In genomic region chr6:39812853-39813533, GRCh38 we compare ENCODE assay signal across 8 cellular contexts. TPM values are rescaled to one million over a fixed set of nuclear protein-coding genes. Genes with fewer than 3 reads are reported as not detected.
DNase-seq lines count a peak whose midpoint lies in the region; ATAC-seq and TF ChIP-seq lines count a peak whose summit lies in the region.

No MANE protein-coding gene starts in this region.

- H3K9me3 ChIP-seq in mucosa of rectum (ENCODE audit: control insufficient read depth in 2 of 2, low read length in 2 of 2): no peaks in the 10 kb centered on the region
- no peaks in the 10 kb centered on the region for H3K9me3 ChIP-seq in naive thymus-derived CD4-positive, alpha-beta T cell (ENCODE audit: control insufficient read depth in 2 of 3, low read length in 3 of 3)
- no peaks in the 10 kb centered on the region for H3K9me3 ChIP-seq in effector memory CD4-positive, alpha-beta T cell (ENCODE audit: control insufficient read depth, low read length)

- intact Hi-C loops in naive thymus-derived CD4-positive, alpha-beta T cell (cut with micrococcal nuclease): no loop called here

- H3K9ac ChIP-seq in mucosa of rectum (ENCODE audit: low read depth in 1 of 2, low read length in 2 of 2): no peak overlapping the region

- no peaks in the 10 kb centered on the region for H3K36me3 ChIP-seq in mucosa of rectum (ENCODE audit: control insufficient read depth in 2 of 2, insufficient read depth in 2 of 2, low read length in 2 of 2)
- H3K36me3 ChIP-seq in naive thymus-derived CD4-positive, alpha-beta T cell (ENCODE audit: control insufficient read depth in 2 of 3, insufficient read depth in 3 of 3, low read length in 3 of 3): no peaks in the 10 kb centered on the region
- no peaks in the 10 kb centered on the region for H3K36me3 ChIP-seq in effector memory CD4-positive, alpha-beta T cell (ENCODE audit: control insufficient read depth, insufficient read depth, low read length)

- TF ChIP-seq CTCF in WTC11 (IDR thresholded peaks at IDR 0.05): no peak

- DNase-seq in WTC11 (ENCODE audit: low spot score): no peak
- no peak for DNase-seq in cortex of kidney (lab: John Stamatoyannopoulos, UW)
- no peak for DNase-seq in naive thymus-derived CD4-positive, alpha-beta T cell
- no peak for DNase-seq in amygdala (lab: John Stamatoyannopoulos, UW)
- no peak for DNase-seq in effector memory CD4-positive, alpha-beta T cell

- CTCF ChIA-PET in WTC11 (lab: Charles Lee): interaction anchor here (0.6 to 1.9 kb wide), 2 partner anchors 11 to 168 kb away, joined by 4 to 5 read pairs; no protein-coding TSS in a partner anchor
- CTCF ChIA-PET in naive thymus-derived CD4-positive, alpha-beta T cell (lab: Charles Lee): no interaction called here

- no peaks in the 10 kb centered on the region for H3K9me3 Mint-ChIP-seq in WTC11
- no peaks in the 10 kb centered on the region for H3K9me3 Mint-ChIP-seq in naive thymus-derived CD4-positive, alpha-beta T cell

- no peak overlapping the region for H3K4me3 Mint-ChIP-seq in WTC11
- no peak overlapping the region for H3K4me3 Mint-ChIP-seq in naive thymus-derived CD4-positive, alpha-beta T cell

- peak; percentile 77 for ATAC-seq in GM19023 (IDR thresholded peaks at IDR 0.05; ENCODE audit: unreplicated experiment)
- peak; percentile 82 for ATAC-seq in HG02938 (IDR thresholded peaks at IDR 0.05; ENCODE audit: unreplicated experiment)
- ATAC-seq in WTC11: peak; percentile 39
- ATAC-seq in naive thymus-derived CD4-positive, alpha-beta T cell: no peak

- H3K4me1 Mint-ChIP-seq in WTC11: peaks cover 41% of the 10 kb centered on the region
- H3K4me1 Mint-ChIP-seq in naive thymus-derived CD4-positive, alpha-beta T cell: no peaks in the 10 kb centered on the region

- no peaks in the 10 kb centered on the region for H3K36me3 Mint-ChIP-seq in WTC11
- no peaks in the 10 kb centered on the region for H3K36me3 Mint-ChIP-seq in naive thymus-derived CD4-positive, alpha-beta T cell

- peaks cover 0 to 5% of the 10 kb centered on the region in 2 donors for H3K4me1 ChIP-seq in mucosa of rectum (ENCODE audit: control insufficient read depth in 2 of 2, insufficient read depth in 2 of 2, low read length in 2 of 2)
- H3K4me1 ChIP-seq in naive thymus-derived CD4-positive, alpha-beta T cell (ENCODE audit: control insufficient read depth in 2 of 2, insufficient read depth in 2 of 2, low read length in 2 of 2): no peaks in the 10 kb centered on the region
- no peaks in the 10 kb centered on the region for H3K4me1 ChIP-seq in effector memory CD4-positive, alpha-beta T cell (ENCODE audit: control insufficient read depth, insufficient read depth, low read length, poor library complexity, severe bottlenecking)

- POLR2A ChIA-PET in WTC11 (lab: Charles Lee): no interaction called here
- POLR2A ChIA-PET in naive thymus-derived CD4-positive, alpha-beta T cell (lab: Charles Lee): no interaction called here

- H3K27me3 Mint-ChIP-seq in WTC11 (ENCODE audit: low read depth): peaks cover 4% of the 10 kb centered on the region; the same call in 1 of the 2 replicates
- H3K27me3 Mint-ChIP-seq in naive thymus-derived CD4-positive, alpha-beta T cell: peaks cover 8 to 31% (median 23%) of the 10 kb centered on the region in 5 donors

- H3K27ac ChIP-seq in mucosa of rectum (ENCODE audit: low read depth in 2 of 2, low read length in 2 of 2): peak overlapping the region; percentile 26 to 50
- no peak overlapping the region for H3K27ac ChIP-seq in naive thymus-derived CD4-positive, alpha-beta T cell (ENCODE audit: low read depth, low read length)
- no peak overlapping the region for H3K27ac ChIP-seq in effector memory CD4-positive, alpha-beta T cell (ENCODE audit: insufficient read depth, low read length, poor library complexity, severe bottlenecking)

- H3K4me3 ChIP-seq in mucosa of rectum (ENCODE audit: low read length in 2 of 2): no peak overlapping the region
- H3K4me3 ChIP-seq in naive thymus-derived CD4-positive, alpha-beta T cell (ENCODE audit: low read length): no peak overlapping the region
- no peak overlapping the region for H3K4me3 ChIP-seq in effector memory CD4-positive, alpha-beta T cell (ENCODE audit: insufficient read depth, low read depth, low read length, poor library complexity, severe bottlenecking)

- H3K27me3 ChIP-seq in mucosa of rectum (ENCODE audit: control insufficient read depth in 2 of 2, insufficient read depth in 2 of 2, low read length in 2 of 2): no peaks in the 10 kb centered on the region
- no peaks in the 10 kb centered on the region for H3K27me3 ChIP-seq in naive thymus-derived CD4-positive, alpha-beta T cell (ENCODE audit: control insufficient read depth in 2 of 2, insufficient read depth in 2 of 2, low read length in 2 of 2)
- H3K27me3 ChIP-seq in effector memory CD4-positive, alpha-beta T cell (replicated peaks; ENCODE audit: control insufficient read depth, insufficient read depth, low read length, poor library complexity, severe bottlenecking): no peaks in the 10 kb centered on the region

- no peak overlapping the region for H3K27ac Mint-ChIP-seq in WTC11
- no peak overlapping the region for H3K27ac Mint-ChIP-seq in naive thymus-derived CD4-positive, alpha-beta T cell

TF ChIP-seq in WTC11, 78 proteins besides CTCF, POLR2A, EP300 and RAD21 (continues in another document):
- no peak for TF ChIP-seq ZNF138 (CRISPR knock-in tag; conservative IDR thresholded peaks at IDR 0.05)
- TF ChIP-seq NFATC4 (CRISPR knock-in tag; IDR thresholded peaks at IDR 0.05): no peak
- TF ChIP-seq ARID4B (CRISPR knock-in tag; IDR thresholded peaks at IDR 0.05; ENCODE audit: borderline replicate concordance): no peak
- TF ChIP-seq ZNF532 (CRISPR knock-in tag; IDR thresholded peaks at IDR 0.05; ENCODE audit: borderline replicate concordance): no peak
- no peak for TF ChIP-seq MAX (CRISPR knock-in tag; IDR thresholded peaks at IDR 0.05)

RNA-seq across cellular contexts. Expression of gene DAAM2, which starts 20.8 kb away (rescaled TPM):
- total RNA-seq in WTC11 (2021): 2.0 to 3.1 TPM (median 3.0 TPM) in 3 replicates
- total RNA-seq in naive thymus-derived CD4-positive, alpha-beta T cell: not detected
- not detected for polyA plus RNA-seq in naive thymus-derived CD4-positive, alpha-beta T cell

Comparison
In these comparisons a context has a peak if more than half of its experiments do, and no peak if none do; other contexts are left out.
1. H3K27ac ChIP-seq: peak in mucosa of rectum (2 of 2); none in naive thymus-derived CD4-positive, alpha-beta T cell (single experiment) and effector memory CD4-positive, alpha-beta T cell (single experiment).